Comparison of ENCODE assay signal across 8 cellular contexts in the genomic region with DNA sequence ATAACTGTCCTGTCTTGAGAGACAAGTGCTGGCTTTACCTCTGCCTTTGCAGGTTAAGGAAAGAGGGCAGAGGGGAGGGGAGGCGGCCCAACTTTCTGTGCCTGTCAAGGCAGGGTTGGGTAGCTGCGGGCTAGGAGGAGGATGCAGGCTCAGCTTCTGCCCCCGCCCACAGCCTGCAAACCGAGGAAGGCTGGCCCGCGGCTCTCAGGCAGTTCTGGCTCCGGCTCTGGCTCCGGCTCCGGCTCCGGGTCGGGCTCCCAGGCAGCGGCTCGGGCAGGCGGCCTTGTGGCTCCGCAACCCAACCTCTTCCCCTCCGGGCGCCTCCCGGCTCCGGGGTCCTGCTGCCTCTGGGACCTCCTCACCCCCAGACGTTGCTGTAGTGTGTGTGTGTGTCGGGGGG.
A peak's percentile ranks its signal among the peaks of the same experiment; 100 is the strongest.
DNase-seq lines count a peak whose midpoint lies in the region; ATAC-seq and TF ChIP-seq lines count a peak whose summit lies in the region.

No MANE protein-coding gene starts in this region.

- DNase-seq in AG09309 (ENCODE audit: low read depth) (no peak), M059J (ENCODE audit: low read depth) (peak; percentile 40), esophagus muscularis mucosa (ENCODE audit: extremely low spot score) (peak; percentile 86), osteocyte (ENCODE audit: extremely low spot score, unreplicated experiment) (no peak), NCI-H82 (lab: John Stamatoyannopoulos, UW) (no peak), cortex of kidney (lab: John Stamatoyannopoulos, UW) (no peak), SK-N-DZ (ENCODE audit: low spot score) (no peak)

- H3K4me3 Mint-ChIP-seq in osteocyte (ENCODE audit: unreplicated experiment): peak overlapping the region; percentile 57

- no peaks in the 10 kb centered on the region for H3K27me3 ChIP-seq in esophagus muscularis mucosa

- peaks cover 92% of the 10 kb centered on the region for H3K4me1 Mint-ChIP-seq in osteocyte (ENCODE audit: unreplicated experiment)

- WGBS in esophagus muscularis mucosa: 60% methylated on average over 19 of the region's 21 CpGs

- H3K36me3 Mint-ChIP-seq in osteocyte (ENCODE audit: unreplicated experiment): no peaks in the 10 kb centered on the region

- TF ChIP-seq CTCF in AG09309 (IDR thresholded peaks at IDR 0.05; ENCODE audit: control insufficient read depth, insufficient read depth, low read depth, low read length, missing control alignments): no peak
- no peak for TF ChIP-seq CTCF in esophagus muscularis mucosa (IDR thresholded peaks at IDR 0.05)
- no peak for TF ChIP-seq CTCF in osteocyte (IDR thresholded peaks at IDR 0.05)

- no peaks in the 10 kb centered on the region for H3K9me3 Mint-ChIP-seq in osteocyte (ENCODE audit: unreplicated experiment)

- TF ChIP-seq POLR2A in esophagus muscularis mucosa (IDR thresholded peaks at IDR 0.05; ENCODE audit: low read depth): no peak

- peak overlapping the region in 3 of 4 donors; percentile 44 to 64 (median 48) for H3K27ac ChIP-seq in esophagus muscularis mucosa (replicated peaks in 1 of 4)

- no peaks in the 10 kb centered on the region for H3K27me3 Mint-ChIP-seq in osteocyte (ENCODE audit: unreplicated experiment)

- no peak for TF ChIP-seq EP300 in esophagus muscularis mucosa (IDR thresholded peaks at IDR 0.05)

- peaks cover 0 to 26% (median 14%) of the 10 kb centered on the region in 4 donors for H3K4me1 ChIP-seq in esophagus muscularis mucosa

- intact Hi-C loops in esophagus muscularis mucosa (cut with DNase I): no loop called here

- ATAC-seq in HG02642 (IDR thresholded peaks at IDR 0.05; ENCODE audit: poor library complexity, unreplicated experiment): no peak

- peak overlapping the region; percentile 39 for H3K4me3 ChIP-seq in AG09309 (ENCODE audit: control insufficient read depth, low read depth, low read length)
- peak overlapping the region; percentile 48 to 63 (median 50) for H3K4me3 ChIP-seq in esophagus muscularis mucosa

- peak overlapping the region; percentile 86 for H3K27ac Mint-ChIP-seq in osteocyte (ENCODE audit: unreplicated experiment)

- no peaks in the 10 kb centered on the region for H3K36me3 ChIP-seq in esophagus muscularis mucosa

- no peaks in the 10 kb centered on the region for H3K9me3 ChIP-seq in esophagus muscularis mucosa

Comparison
In these comparisons a context has a peak if more than half of its experiments do, and no peak if none do; other contexts are left out.
1. DNase-seq: peak in M059J (single experiment) and esophagus muscularis mucosa (single experiment); none in AG09309 (single experiment), osteocyte (single experiment), NCI-H82 (single experiment), cortex of kidney (single experiment) and SK-N-DZ (single experiment).